10 cellular contexts compared by ENCODE assay signal in the genomic region with DNA sequence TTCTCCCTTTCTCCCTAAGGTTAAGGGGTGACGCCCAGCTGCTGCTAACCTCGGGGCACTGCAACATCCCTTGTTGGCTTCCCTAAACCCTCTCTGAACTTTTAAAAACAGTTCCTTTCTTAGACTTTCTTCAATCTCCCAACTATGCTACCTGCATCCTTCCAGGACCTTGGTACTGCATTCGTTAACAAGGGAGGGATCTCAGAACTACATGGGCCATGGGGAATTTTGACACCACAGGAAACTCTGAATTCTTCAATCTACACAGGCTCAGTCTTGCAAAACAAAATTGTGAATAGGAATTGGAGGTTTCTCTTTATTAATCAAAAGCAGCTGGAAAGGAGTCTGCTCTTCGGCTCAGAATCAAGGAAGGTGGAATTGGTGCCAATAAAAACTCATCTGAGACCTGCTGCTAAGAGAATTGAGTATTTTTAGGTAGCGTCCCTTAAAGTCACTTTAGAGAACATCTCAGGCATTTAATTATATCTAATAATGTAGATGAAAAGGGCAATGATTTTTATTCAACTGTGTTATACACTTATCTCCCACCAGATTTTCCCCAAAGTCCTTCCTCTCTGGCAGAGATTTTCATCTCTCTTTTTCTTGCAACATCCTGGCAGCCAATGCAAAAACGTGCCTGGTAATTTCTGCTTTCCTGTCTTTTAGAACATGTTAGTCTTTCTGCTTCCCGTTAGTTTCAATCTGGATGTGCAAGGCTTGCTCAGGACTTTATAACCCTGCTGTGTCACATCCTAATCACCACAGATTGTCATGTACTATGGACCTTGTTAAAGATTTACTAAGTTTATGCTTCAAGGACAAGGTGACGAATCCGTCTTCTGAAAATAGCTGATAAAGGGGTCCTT.
DNase-seq lines count a peak whose midpoint lies in the region; ATAC-seq, FAIRE-seq and TF ChIP-seq lines count a peak whose summit lies in the region.
"Had no signal": no experiment of that assay in that cellular context is flagged by ENCODE, and none has a peak within 500 bp of the region (broad histone marks: within the 10 kb centered on the region; RNA-seq: fewer than 3 reads in every experiment).

No MANE protein-coding gene starts in this region.

- ATAC-seq in HepG2 (peak; percentile 84), HG03108 (IDR thresholded peaks at IDR 0.05; ENCODE audit: unreplicated experiment) (no peak), foreskin keratinocyte (no peak)
- ATAC-seq in natural killer cell treated with Interleukin-12 subunit alpha and Interleukin-12 subunit beta and Interleukin-15 and Interleukin-18, amount 100 ng/mL, for 72 hours, result no peak

- BruUV-seq in HepG2 (replicated peaks; lab: Mats Ljungman, UMichigan), result no TSS peak

- TF ChIP-seq CTCF in HepG2 (CRISPR knock-in tag; IDR thresholded peaks at IDR 0.05), result no peak
- no peak for TF ChIP-seq CTCF in type B pancreatic cell (conservative IDR thresholded peaks at IDR 0.05)
- no peak for TF ChIP-seq CTCF in foreskin keratinocyte (conservative IDR thresholded peaks at IDR 0.05)

- H3K27me3 Mint-ChIP-seq in type B pancreatic cell, result no peaks in the 10 kb centered on the region
- no peaks in the 10 kb centered on the region for H3K27me3 Mint-ChIP-seq in natural killer cell treated with Interleukin-12 subunit alpha and Interleukin-12 subunit beta and Interleukin-15 and Interleukin-18, amount 100 ng/mL, for 72 hours

- peak overlapping the region; percentile 90 for H2AFZ ChIP-seq in HepG2 (ENCODE audit: low read length)

- H3K4me2 ChIP-seq in HepG2 (ENCODE audit: low read depth, low read length), result peak overlapping the region; percentile 59

- H3K4me1 ChIP-seq in HepG2 (ENCODE audit: insufficient read depth, low read length) (peaks cover 27% of the 10 kb centered on the region), foreskin keratinocyte (no peaks in the 10 kb centered on the region)

- intact Hi-C loops in HepG2 (cut with micrococcal nuclease; ENCODE audit: unreplicated experiment), result no loop called here

- DNase-seq in HT-29 (ENCODE audit: low spot score) (peak; percentile 39), dermis microvascular lymphatic vessel endothelial cell (ENCODE audit: low read depth in 2 of 2) (peak; percentile 61 to 73), HepG2 (ENCODE audit: low spot score) (peak; percentile 51), type B pancreatic cell (ENCODE audit: extremely low spot score, unreplicated experiment) (no peak), foreskin keratinocyte (no peak)
- no peak for DNase-seq in natural killer cell treated with Interleukin-12 subunit alpha and Interleukin-12 subunit beta and Interleukin-15 and Interleukin-18, amount 100 ng/mL, for 72 hours (ENCODE audit: low spot score)
- DNase-seq: NCI-H1092 treated with DMSO at 0.1 percent for 48 hours; stimulated activated CD4-positive, alpha-beta T cell treated with anti-CD3 and anti-CD28 coated beads, Interleukin-2, amount 100 ng/mL, for 48 hours; testis had no signal

- H3K27ac Mint-ChIP-seq in type B pancreatic cell, result peak overlapping the region; percentile 59
- H3K27ac Mint-ChIP-seq in natural killer cell treated with Interleukin-12 subunit alpha and Interleukin-12 subunit beta and Interleukin-15 and Interleukin-18, amount 100 ng/mL, for 72 hours, result no peak overlapping the region

- no peak for TF ChIP-seq POLR2A in HepG2 (IDR thresholded peaks at IDR 0.05; ENCODE audit: insufficient read depth in 1 of 2, low read depth in 2 of 2, low read length in 2 of 2)

- in situ Hi-C loops in HepG2 (cut with HindIII; ENCODE audit: extremely low pct_ligation_motif_present, low pct_unique_long_range_greater_than_20kb), result no loop called here

- no peaks in the 10 kb centered on the region for H3K9me3 ChIP-seq in HepG2 (ENCODE audit: low read length)
- H3K9me3 ChIP-seq: testis had no signal

- H3K27me3 ChIP-seq in HepG2 (ENCODE audit: control insufficient read depth in 1 of 2, insufficient read depth in 2 of 2, low read length in 2 of 2) (no peaks in the 10 kb centered on the region), foreskin keratinocyte (no peaks in the 10 kb centered on the region)
- H3K27me3 ChIP-seq: testis had no signal

- H3K79me2 ChIP-seq in HepG2 (ENCODE audit: insufficient read depth, low read length), result no peaks in the 10 kb centered on the region

- FAIRE-seq in HepG2 (lab: Jason Lieb, UNC), result peak; percentile 80

- peak overlapping the region; percentile 9 for H3K4me3 Mint-ChIP-seq in type B pancreatic cell
- no peak overlapping the region for H3K4me3 Mint-ChIP-seq in natural killer cell treated with Interleukin-12 subunit alpha and Interleukin-12 subunit beta and Interleukin-15 and Interleukin-18, amount 100 ng/mL, for 72 hours

- POLR2A ChIA-PET in HepG2 (lab: Yijun Ruan, JAX), result no interaction called here

- 0 out of 6 replicates have a peak overlapping the region, but pooled peaks of 1 of the 3 experiments have one; percentile 4 for H3K4me3 ChIP-seq in HepG2 (replicated peaks in 1 of 3; ENCODE audit: insufficient read depth in 1 of 3, low read depth in 2 of 3, low read length in 3 of 3)
- H3K4me3 ChIP-seq: testis had no signal

- peak in 1 of 2 experiments; percentile 51; a peak in 1 of 4 replicates for TF ChIP-seq EP300 in HepG2 (IDR thresholded peaks at IDR 0.05; ENCODE audit: low read depth in 2 of 2, low read length in 2 of 2)
- no peak for TF ChIP-seq EP300 in HepG2 (CRISPR knock-in tag; IDR thresholded peaks at IDR 0.05; ENCODE audit: borderline replicate concordance)

- H3K36me3 ChIP-seq in HepG2 (replicated peaks in 1 of 2; ENCODE audit: control insufficient read depth in 1 of 2, insufficient read depth in 2 of 2, low read length in 2 of 2), result no peaks in the 10 kb centered on the region

- H3K4me1 Mint-ChIP-seq in type B pancreatic cell (ENCODE audit: unreplicated experiment), result peaks cover 28% of the 10 kb centered on the region
- no peaks in the 10 kb centered on the region for H3K4me1 Mint-ChIP-seq in natural killer cell treated with Interleukin-12 subunit alpha and Interleukin-12 subunit beta and Interleukin-15 and Interleukin-18, amount 100 ng/mL, for 72 hours (ENCODE audit: low read depth in 2 of 2)

- no peak overlapping the region for H3K27ac ChIP-seq in HepG2 (ENCODE audit: extremely low read length, insufficient read depth, low read length)
- no peak overlapping the region for H3K27ac ChIP-seq in foreskin keratinocyte

- H3K36me3 Mint-ChIP-seq in type B pancreatic cell, result peaks cover 3% of the 10 kb centered on the region
- H3K36me3 Mint-ChIP-seq in natural killer cell treated with Interleukin-12 subunit alpha and Interleukin-12 subunit beta and Interleukin-15 and Interleukin-18, amount 100 ng/mL, for 72 hours, result no peaks in the 10 kb centered on the region

- CTCF ChIA-PET in HepG2 (lab: Yijun Ruan, JAX; ENCODE audit: low intra/inter-chr PET ratio, low total read pairs), result no interaction called here

- no peaks in the 10 kb centered on the region for H3K9me3 Mint-ChIP-seq in type B pancreatic cell
- no peaks in the 10 kb centered on the region for H3K9me3 Mint-ChIP-seq in natural killer cell treated with Interleukin-12 subunit alpha and Interleukin-12 subunit beta and Interleukin-15 and Interleukin-18, amount 100 ng/mL, for 72 hours

- H3K9ac ChIP-seq in HepG2 (ENCODE audit: insufficient read depth, low read depth, low read length), result no peak overlapping the region; the same call in 1 of the 2 replicates

- no peak for TF ChIP-seq RAD21 in HepG2 (CRISPR knock-in tag; IDR thresholded peaks at IDR 0.05)

- 28% methylated on average over 9 of the region's 9 CpGs for WGBS in HepG2 (ENCODE audit: low lambda C conversion rate)

- no peaks in the 10 kb centered on the region for H4K20me1 ChIP-seq in HepG2 (ENCODE audit: insufficient read depth, low read length)

TF ChIP-seq in HepG2, 621 proteins besides CTCF, POLR2A, EP300 and RAD21 (continues in another document):
- no peak for TF ChIP-seq EZH2 (conservative IDR thresholded peaks at IDR 0.05; ENCODE audit: low read depth, low read length)
- TF ChIP-seq RCOR2 (CRISPR knock-in tag; IDR thresholded peaks at IDR 0.05), result 0 out of 2 replicates have a peak, but pooled peaks have one; percentile 20
- TF ChIP-seq ATF7 (IDR thresholded peaks at IDR 0.05), result no peak
- no peak for TF ChIP-seq ATF7 (CRISPR knock-in tag; IDR thresholded peaks at IDR 0.05)
- TF ChIP-seq ARID5B (CRISPR knock-in tag; IDR thresholded peaks at IDR 0.05), result peak; percentile 50
- no peak for TF ChIP-seq KDM5A (IDR thresholded peaks at IDR 0.05; ENCODE audit: borderline replicate concordance, low read length)

Comparison
In these comparisons a context has a peak if more than half of its experiments do, and no peak if none do; other contexts are left out.
1. DNase-seq: peak in HT-29 (single experiment), dermis microvascular lymphatic vessel endothelial cell (2 of 2) and HepG2 (single experiment); none in type B pancreatic cell (single experiment), foreskin keratinocyte (0 of 2) and natural killer cell treated with Interleukin-12 subunit alpha and Interleukin-12 subunit beta and Interleukin-15 and Interleukin-18, amount 100 ng/mL, for 72 hours (single experiment).